ENCODE assay signal across 1 cellular context in the genomic region with DNA sequence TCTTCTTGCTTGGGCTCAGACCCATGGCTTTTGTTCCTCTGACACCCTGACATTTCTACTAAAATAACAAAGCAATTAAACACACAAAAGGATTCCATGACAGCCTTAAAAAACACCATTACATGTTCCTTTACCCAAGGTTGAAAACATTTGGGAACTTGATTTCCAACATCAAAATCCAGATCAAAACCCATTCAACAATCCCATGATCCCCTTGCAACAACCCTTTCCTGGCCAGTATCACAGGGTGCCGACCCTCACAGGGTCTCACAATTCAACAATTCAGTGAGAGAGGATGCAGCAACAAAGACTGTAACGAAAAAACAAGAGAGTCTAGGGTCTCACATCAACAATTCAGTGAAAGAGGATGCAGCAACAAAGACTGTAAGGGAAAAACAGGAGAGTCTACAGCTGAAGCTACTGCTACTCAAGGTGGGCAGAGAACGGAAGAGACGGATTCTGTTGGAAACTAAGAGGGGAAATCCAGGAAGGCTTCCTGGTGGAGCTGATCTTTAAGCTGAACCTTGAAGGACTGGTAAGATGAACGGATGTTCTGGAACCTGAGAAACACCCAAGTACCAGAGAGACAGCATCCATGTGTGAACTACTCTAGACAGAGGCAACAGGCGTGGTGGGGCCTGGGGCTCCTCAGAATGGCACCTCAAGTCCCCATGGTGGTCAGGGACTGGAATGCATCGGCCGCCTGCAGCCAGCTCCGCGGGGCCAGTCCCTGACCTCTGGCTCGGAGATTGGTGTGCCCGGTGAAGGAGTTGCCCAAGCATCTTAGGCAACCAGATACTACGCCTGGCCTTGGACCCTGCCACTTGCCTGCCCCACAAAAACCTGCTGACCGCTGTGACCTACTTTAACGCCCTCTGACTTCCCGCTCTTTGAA.
A peak's percentile ranks its signal among the peaks of the same experiment; 100 is the strongest.
TF ChIP-seq lines count a peak whose summit lies in the region.

No MANE protein-coding gene starts in this region.

TF ChIP-seq in K562, 482 proteins besides CTCF, POLR2A, EP300 and RAD21 (continued from another document and continues in another):
- TF ChIP-seq, protein P1, sequence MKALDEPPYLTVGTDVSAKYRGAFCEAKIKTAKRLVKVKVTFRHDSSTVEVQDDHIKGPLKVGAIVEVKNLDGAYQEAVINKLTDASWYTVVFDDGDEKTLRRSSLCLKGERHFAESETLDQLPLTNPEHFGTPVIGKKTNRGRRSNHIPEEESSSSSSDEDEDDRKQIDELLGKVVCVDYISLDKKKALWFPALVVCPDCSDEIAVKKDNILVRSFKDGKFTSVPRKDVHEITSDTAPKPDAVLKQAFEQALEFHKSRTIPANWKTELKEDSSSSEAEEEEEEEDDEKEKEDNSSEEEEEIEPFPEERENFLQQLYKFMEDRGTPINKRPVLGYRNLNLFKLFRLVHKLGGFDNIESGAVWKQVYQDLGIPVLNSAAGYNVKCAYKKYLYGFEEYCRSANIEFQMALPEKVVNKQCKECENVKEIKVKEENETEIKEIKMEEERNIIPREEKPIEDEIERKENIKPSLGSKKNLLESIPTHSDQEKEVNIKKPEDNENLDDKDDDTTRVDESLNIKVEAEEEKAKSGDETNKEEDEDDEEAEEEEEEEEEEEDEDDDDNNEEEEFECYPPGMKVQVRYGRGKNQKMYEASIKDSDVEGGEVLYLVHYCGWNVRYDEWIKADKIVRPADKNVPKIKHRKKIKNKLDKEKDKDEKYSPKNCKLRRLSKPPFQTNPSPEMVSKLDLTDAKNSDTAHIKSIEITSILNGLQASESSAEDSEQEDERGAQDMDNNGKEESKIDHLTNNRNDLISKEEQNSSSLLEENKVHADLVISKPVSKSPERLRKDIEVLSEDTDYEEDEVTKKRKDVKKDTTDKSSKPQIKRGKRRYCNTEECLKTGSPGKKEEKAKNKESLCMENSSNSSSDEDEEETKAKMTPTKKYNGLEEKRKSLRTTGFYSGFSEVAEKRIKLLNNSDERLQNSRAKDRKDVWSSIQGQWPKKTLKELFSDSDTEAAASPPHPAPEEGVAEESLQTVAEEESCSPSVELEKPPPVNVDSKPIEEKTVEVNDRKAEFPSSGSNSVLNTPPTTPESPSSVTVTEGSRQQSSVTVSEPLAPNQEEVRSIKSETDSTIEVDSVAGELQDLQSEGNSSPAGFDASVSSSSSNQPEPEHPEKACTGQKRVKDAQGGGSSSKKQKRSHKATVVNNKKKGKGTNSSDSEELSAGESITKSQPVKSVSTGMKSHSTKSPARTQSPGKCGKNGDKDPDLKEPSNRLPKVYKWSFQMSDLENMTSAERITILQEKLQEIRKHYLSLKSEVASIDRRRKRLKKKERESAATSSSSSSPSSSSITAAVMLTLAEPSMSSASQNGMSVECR (CRISPR knock-in tag; IDR thresholded peaks at IDR 0.05): 0 out of 2 replicates have a peak, but pooled peaks have one; percentile 3
- no peak for TF ChIP-seq CEBPB (tag; IDR thresholded peaks at IDR 0.05)
- no peak for TF ChIP-seq TEAD1 (CRISPR knock-in tag; IDR thresholded peaks at IDR 0.05)
- no peak for TF ChIP-seq HMG20A (CRISPR knock-in tag; conservative IDR thresholded peaks at IDR 0.05)
- TF ChIP-seq KDM1A (IDR thresholded peaks at IDR 0.05): peak; percentile 51; a peak in 2 of 4 replicates
- no peak for TF ChIP-seq XRCC3 (IDR thresholded peaks at IDR 0.05)
- TF ChIP-seq, protein P2, sequence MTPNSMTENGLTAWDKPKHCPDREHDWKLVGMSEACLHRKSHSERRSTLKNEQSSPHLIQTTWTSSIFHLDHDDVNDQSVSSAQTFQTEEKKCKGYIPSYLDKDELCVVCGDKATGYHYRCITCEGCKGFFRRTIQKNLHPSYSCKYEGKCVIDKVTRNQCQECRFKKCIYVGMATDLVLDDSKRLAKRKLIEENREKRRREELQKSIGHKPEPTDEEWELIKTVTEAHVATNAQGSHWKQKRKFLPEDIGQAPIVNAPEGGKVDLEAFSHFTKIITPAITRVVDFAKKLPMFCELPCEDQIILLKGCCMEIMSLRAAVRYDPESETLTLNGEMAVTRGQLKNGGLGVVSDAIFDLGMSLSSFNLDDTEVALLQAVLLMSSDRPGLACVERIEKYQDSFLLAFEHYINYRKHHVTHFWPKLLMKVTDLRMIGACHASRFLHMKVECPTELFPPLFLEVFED (CRISPR knock-in tag; conservative IDR thresholded peaks at IDR 0.05): no peak
- TF ChIP-seq THRAP3 (IDR thresholded peaks at IDR 0.05; ENCODE audit: borderline replicate concordance): no peak
- no peak for TF ChIP-seq OTX1 (CRISPR knock-in tag; IDR thresholded peaks at IDR 0.05)
- TF ChIP-seq, protein P3, sequence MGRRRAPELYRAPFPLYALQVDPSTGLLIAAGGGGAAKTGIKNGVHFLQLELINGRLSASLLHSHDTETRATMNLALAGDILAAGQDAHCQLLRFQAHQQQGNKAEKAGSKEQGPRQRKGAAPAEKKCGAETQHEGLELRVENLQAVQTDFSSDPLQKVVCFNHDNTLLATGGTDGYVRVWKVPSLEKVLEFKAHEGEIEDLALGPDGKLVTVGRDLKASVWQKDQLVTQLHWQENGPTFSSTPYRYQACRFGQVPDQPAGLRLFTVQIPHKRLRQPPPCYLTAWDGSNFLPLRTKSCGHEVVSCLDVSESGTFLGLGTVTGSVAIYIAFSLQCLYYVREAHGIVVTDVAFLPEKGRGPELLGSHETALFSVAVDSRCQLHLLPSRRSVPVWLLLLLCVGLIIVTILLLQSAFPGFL (CRISPR knock-in tag; IDR thresholded peaks at IDR 0.05): no peak
- TF ChIP-seq MCM2 (IDR thresholded peaks at IDR 0.05; ENCODE audit: low read depth): no peak
- TF ChIP-seq, protein P4, sequence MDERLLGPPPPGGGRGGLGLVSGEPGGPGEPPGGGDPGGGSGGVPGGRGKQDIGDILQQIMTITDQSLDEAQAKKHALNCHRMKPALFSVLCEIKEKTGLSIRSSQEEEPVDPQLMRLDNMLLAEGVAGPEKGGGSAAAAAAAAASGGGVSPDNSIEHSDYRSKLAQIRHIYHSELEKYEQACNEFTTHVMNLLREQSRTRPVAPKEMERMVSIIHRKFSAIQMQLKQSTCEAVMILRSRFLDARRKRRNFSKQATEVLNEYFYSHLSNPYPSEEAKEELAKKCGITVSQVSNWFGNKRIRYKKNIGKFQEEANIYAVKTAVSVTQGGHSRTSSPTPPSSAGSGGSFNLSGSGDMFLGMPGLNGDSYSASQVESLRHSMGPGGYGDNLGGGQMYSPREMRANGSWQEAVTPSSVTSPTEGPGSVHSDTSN (CRISPR knock-in tag; IDR thresholded peaks at IDR 0.05; ENCODE audit: low read depth): no peak
- TF ChIP-seq, protein P4 (tag; conservative IDR thresholded peaks at IDR 0.05; ENCODE audit: low read depth): no peak
- TF ChIP-seq RBM25 (IDR thresholded peaks at IDR 0.05; ENCODE audit: low read depth, low read length, severe bottlenecking): peak; percentile 16
- no peak for TF ChIP-seq DIDO1 (tag; IDR thresholded peaks at IDR 0.05; ENCODE audit: low read depth)
- TF ChIP-seq, protein P5, sequence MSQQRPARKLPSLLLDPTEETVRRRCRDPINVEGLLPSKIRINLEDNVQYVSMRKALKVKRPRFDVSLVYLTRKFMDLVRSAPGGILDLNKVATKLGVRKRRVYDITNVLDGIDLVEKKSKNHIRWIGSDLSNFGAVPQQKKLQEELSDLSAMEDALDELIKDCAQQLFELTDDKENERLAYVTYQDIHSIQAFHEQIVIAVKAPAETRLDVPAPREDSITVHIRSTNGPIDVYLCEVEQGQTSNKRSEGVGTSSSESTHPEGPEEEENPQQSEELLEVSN (IDR thresholded peaks at IDR 0.05; ENCODE audit: borderline replicate concordance in 1 of 2, extremely low read depth in 1 of 2, insufficient read depth in 1 of 2, insufficient read length in 1 of 2, low read depth in 1 of 2, low read length in 1 of 2, poor library complexity in 1 of 2, severe bottlenecking in 1 of 2): no peak
- TF ChIP-seq, protein P6, sequence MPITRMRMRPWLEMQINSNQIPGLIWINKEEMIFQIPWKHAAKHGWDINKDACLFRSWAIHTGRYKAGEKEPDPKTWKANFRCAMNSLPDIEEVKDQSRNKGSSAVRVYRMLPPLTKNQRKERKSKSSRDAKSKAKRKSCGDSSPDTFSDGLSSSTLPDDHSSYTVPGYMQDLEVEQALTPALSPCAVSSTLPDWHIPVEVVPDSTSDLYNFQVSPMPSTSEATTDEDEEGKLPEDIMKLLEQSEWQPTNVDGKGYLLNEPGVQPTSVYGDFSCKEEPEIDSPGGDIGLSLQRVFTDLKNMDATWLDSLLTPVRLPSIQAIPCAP (CRISPR knock-in tag; IDR thresholded peaks at IDR 0.05; ENCODE audit: borderline replicate concordance): no peak
- TF ChIP-seq, protein P7, sequence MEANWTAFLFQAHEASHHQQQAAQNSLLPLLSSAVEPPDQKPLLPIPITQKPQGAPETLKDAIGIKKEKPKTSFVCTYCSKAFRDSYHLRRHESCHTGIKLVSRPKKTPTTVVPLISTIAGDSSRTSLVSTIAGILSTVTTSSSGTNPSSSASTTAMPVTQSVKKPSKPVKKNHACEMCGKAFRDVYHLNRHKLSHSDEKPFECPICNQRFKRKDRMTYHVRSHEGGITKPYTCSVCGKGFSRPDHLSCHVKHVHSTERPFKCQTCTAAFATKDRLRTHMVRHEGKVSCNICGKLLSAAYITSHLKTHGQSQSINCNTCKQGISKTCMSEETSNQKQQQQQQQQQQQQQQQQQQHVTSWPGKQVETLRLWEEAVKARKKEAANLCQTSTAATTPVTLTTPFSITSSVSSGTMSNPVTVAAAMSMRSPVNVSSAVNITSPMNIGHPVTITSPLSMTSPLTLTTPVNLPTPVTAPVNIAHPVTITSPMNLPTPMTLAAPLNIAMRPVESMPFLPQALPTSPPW (CRISPR knock-in tag; IDR thresholded peaks at IDR 0.05): no peak
- TF ChIP-seq, protein P8, sequence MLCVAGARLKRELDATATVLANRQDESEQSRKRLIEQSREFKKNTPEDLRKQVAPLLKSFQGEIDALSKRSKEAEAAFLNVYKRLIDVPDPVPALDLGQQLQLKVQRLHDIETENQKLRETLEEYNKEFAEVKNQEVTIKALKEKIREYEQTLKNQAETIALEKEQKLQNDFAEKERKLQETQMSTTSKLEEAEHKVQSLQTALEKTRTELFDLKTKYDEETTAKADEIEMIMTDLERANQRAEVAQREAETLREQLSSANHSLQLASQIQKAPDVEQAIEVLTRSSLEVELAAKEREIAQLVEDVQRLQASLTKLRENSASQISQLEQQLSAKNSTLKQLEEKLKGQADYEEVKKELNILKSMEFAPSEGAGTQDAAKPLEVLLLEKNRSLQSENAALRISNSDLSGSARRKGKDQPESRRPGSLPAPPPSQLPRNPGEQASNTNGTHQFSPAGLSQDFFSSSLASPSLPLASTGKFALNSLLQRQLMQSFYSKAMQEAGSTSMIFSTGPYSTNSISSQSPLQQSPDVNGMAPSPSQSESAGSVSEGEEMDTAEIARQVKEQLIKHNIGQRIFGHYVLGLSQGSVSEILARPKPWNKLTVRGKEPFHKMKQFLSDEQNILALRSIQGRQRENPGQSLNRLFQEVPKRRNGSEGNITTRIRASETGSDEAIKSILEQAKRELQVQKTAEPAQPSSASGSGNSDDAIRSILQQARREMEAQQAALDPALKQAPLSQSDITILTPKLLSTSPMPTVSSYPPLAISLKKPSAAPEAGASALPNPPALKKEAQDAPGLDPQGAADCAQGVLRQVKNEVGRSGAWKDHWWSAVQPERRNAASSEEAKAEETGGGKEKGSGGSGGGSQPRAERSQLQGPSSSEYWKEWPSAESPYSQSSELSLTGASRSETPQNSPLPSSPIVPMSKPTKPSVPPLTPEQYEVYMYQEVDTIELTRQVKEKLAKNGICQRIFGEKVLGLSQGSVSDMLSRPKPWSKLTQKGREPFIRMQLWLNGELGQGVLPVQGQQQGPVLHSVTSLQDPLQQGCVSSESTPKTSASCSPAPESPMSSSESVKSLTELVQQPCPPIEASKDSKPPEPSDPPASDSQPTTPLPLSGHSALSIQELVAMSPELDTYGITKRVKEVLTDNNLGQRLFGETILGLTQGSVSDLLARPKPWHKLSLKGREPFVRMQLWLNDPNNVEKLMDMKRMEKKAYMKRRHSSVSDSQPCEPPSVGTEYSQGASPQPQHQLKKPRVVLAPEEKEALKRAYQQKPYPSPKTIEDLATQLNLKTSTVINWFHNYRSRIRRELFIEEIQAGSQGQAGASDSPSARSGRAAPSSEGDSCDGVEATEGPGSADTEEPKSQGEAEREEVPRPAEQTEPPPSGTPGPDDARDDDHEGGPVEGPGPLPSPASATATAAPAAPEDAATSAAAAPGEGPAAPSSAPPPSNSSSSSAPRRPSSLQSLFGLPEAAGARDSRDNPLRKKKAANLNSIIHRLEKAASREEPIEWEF (CRISPR knock-in tag; IDR thresholded peaks at IDR 0.05): no peak
- 0 out of 2 replicates have a peak, but pooled peaks have one; percentile 5 for TF ChIP-seq SMAD4 (CRISPR knock-in tag; conservative IDR thresholded peaks at IDR 0.05)
- TF ChIP-seq ZNF197 (CRISPR knock-in tag; IDR thresholded peaks at IDR 0.05; ENCODE audit: low read depth): no peak
- no peak for TF ChIP-seq ZNF224 (CRISPR knock-in tag; IDR thresholded peaks at IDR 0.05)
- no peak for TF ChIP-seq ZNF175 (CRISPR knock-in tag; IDR thresholded peaks at IDR 0.05; ENCODE audit: low read depth)
- no peak for TF ChIP-seq FOXJ2 (tag; IDR thresholded peaks at IDR 0.05)
- TF ChIP-seq CCNT2 (IDR thresholded peaks at IDR 0.05; ENCODE audit: borderline replicate concordance, extremely low read depth, insufficient read length, low read depth, low read length): no peak
- TF ChIP-seq CHD4 (IDR thresholded peaks at IDR 0.05; ENCODE audit: insufficient read depth, insufficient replicate concordance, low read depth, low read length, poor library complexity, severe bottlenecking): no peak
- TF ChIP-seq, protein P9, sequence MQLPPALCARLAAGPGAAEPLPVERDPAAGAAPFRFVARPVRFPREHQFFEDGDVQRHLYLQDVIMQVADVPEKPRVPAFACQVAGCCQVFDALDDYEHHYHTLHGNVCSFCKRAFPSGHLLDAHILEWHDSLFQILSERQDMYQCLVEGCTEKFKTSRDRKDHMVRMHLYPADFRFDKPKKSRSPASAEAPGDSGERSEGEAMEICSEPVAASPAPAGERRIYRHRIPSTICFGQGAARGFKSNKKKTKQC (CRISPR knock-in tag; IDR thresholded peaks at IDR 0.05): no peak
- TF ChIP-seq, protein P10, sequence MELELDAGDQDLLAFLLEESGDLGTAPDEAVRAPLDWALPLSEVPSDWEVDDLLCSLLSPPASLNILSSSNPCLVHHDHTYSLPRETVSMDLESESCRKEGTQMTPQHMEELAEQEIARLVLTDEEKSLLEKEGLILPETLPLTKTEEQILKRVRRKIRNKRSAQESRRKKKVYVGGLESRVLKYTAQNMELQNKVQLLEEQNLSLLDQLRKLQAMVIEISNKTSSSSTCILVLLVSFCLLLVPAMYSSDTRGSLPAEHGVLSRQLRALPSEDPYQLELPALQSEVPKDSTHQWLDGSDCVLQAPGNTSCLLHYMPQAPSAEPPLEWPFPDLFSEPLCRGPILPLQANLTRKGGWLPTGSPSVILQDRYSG (tag; conservative IDR thresholded peaks at IDR 0.05; ENCODE audit: low read depth): no peak
